9 cellular contexts compared by ENCODE assay signal in genomic region chr1:93979718-93980319, GRCh38.
DNase-seq lines count a peak whose midpoint lies in the region; ATAC-seq, FAIRE-seq and TF ChIP-seq lines count a peak whose summit lies in the region.
"Had no signal": no experiment of that assay in that cellular context is flagged by ENCODE, and none has a peak within 500 bp of the region (broad histone marks: within the 10 kb centered on the region; RNA-seq: fewer than 3 reads in every experiment).

No MANE protein-coding gene starts in this region.

- H3K27ac ChIP-seq in astrocyte (ENCODE audit: low read depth, low read length) (peak overlapping the region; percentile 33), subcutaneous abdominal adipose tissue (ENCODE audit: low read depth, low read length) (peak overlapping the region; percentile 47)
- H3K27ac ChIP-seq in CD4-positive, alpha-beta T cell (ENCODE audit: low read depth, low read length), result no peak overlapping the region

- FAIRE-seq in astrocyte (lab: Jason Lieb, UNC), result peak; percentile 34

- no peak overlapping the region for H3K4me3 ChIP-seq in astrocyte (ENCODE audit: insufficient read depth, low read depth, low read length)
- no peak overlapping the region for H3K4me3 ChIP-seq in subcutaneous abdominal adipose tissue (ENCODE audit: low read depth in 1 of 5, low read length in 5 of 5)

- H3K36me3 ChIP-seq in astrocyte (ENCODE audit: insufficient read depth, low read length), result no peaks in the 10 kb centered on the region
- H3K36me3 ChIP-seq in subcutaneous abdominal adipose tissue (ENCODE audit: control insufficient read depth in 5 of 5, insufficient read depth in 5 of 5, low read length in 5 of 5), result no peaks in the 10 kb centered on the region

- peak overlapping the region; percentile 67 for H3K4me2 ChIP-seq in astrocyte (ENCODE audit: low read length)

- intact Hi-C loops in CD4-positive, alpha-beta T cell (cut with DNase I, micrococcal nuclease), result no loop called here

- ATAC-seq in CD4-positive, alpha-beta T cell (ENCODE audit: poor library complexity), result no peak

- peaks cover 48% of the 10 kb centered on the region for H3K4me1 ChIP-seq in astrocyte (ENCODE audit: insufficient read depth, low read length)
- peaks cover 0 to 22% (median 15%) of the 10 kb centered on the region in 5 donors for H3K4me1 ChIP-seq in subcutaneous abdominal adipose tissue (ENCODE audit: control insufficient read depth in 5 of 5, insufficient read depth in 5 of 5, low read length in 5 of 5)

- POLR2A ChIA-PET in CD4-positive, alpha-beta T cell (lab: Charles Lee), result no interaction called here

- H3K36me3 Mint-ChIP-seq in astrocyte (ENCODE audit: low read depth, unreplicated experiment), result peaks cover 2% of the 10 kb centered on the region
- no peaks in the 10 kb centered on the region for H3K36me3 Mint-ChIP-seq in CD4-positive, alpha-beta T cell (ENCODE audit: low read depth)

- H2AFZ ChIP-seq in astrocyte (ENCODE audit: low read depth, low read length), result peak overlapping the region; percentile 23

- no peak overlapping the region for H3K4me3 Mint-ChIP-seq in astrocyte (ENCODE audit: unreplicated experiment)
- H3K4me3 Mint-ChIP-seq in CD4-positive, alpha-beta T cell, result no peak overlapping the region

- H3K9ac ChIP-seq in astrocyte (ENCODE audit: low read length), result peak overlapping the region; percentile 8
- no peak overlapping the region for H3K9ac ChIP-seq in subcutaneous abdominal adipose tissue (ENCODE audit: low read length in 5 of 5)

- no peaks in the 10 kb centered on the region for H4K20me1 ChIP-seq in astrocyte (ENCODE audit: insufficient read depth, low read length)

- CTCF ChIA-PET in CD4-positive, alpha-beta T cell (lab: Charles Lee), result no interaction called here

- H3K27me3 Mint-ChIP-seq in astrocyte (ENCODE audit: low read depth, unreplicated experiment), result peaks cover 4% of the 10 kb centered on the region
- H3K27me3 Mint-ChIP-seq in CD4-positive, alpha-beta T cell, result no peaks in the 10 kb centered on the region

- H3K27ac Mint-ChIP-seq in astrocyte (ENCODE audit: unreplicated experiment), result peak overlapping the region; percentile 50
- no peak overlapping the region for H3K27ac Mint-ChIP-seq in CD4-positive, alpha-beta T cell

- H3K9me3 Mint-ChIP-seq in astrocyte (ENCODE audit: unreplicated experiment), result peaks cover 2% of the 10 kb centered on the region
- no peaks in the 10 kb centered on the region for H3K9me3 Mint-ChIP-seq in CD4-positive, alpha-beta T cell

- no peaks in the 10 kb centered on the region for H3K79me2 ChIP-seq in astrocyte (ENCODE audit: insufficient read depth, low read length)

- no peaks in the 10 kb centered on the region for H3K27me3 ChIP-seq in astrocyte (ENCODE audit: insufficient read depth, low read length)
- H3K27me3 ChIP-seq in subcutaneous abdominal adipose tissue (ENCODE audit: control insufficient read depth in 5 of 5, insufficient read depth in 4 of 5, low read length in 5 of 5), result peaks cover 0 to 3% (median 0%) of the 10 kb centered on the region in 5 donors
- no peaks in the 10 kb centered on the region for H3K27me3 ChIP-seq in CD4-positive, alpha-beta T cell (ENCODE audit: control insufficient read depth, insufficient read depth, low read length)

- peaks cover 28% of the 10 kb centered on the region for H3K4me1 Mint-ChIP-seq in astrocyte (ENCODE audit: low read depth, unreplicated experiment)
- no peaks in the 10 kb centered on the region for H3K4me1 Mint-ChIP-seq in CD4-positive, alpha-beta T cell (ENCODE audit: low read depth)

- DNase-seq in NCI-H1092 treated with DMSO at 0.1 percent for 48 hours (lab: John Stamatoyannopoulos, UW) (peak; percentile 86), astrocyte (ENCODE audit: low read depth) (peak; percentile 90), kidney glomerular epithelial cell (lab: John Stamatoyannopoulos, UW) (peak; percentile 67), GOT3 (lab: John Stamatoyannopoulos, UW) (no peak), T-helper 2 cell (no peak), activated gamma-delta T cell treated with Interleukin-2 at 50 U/mL for 16 hours (no peak)
- DNase-seq in CD4-positive, alpha-beta T cell, result no peak
- DNase-seq: stimulated activated CD4-positive, alpha-beta T cell treated with anti-CD3 and anti-CD28 coated beads, Interleukin-4, amount 100 ng/mL, for 1 hour had no signal

- H3K9me3 ChIP-seq in astrocyte (ENCODE audit: insufficient read depth, low read depth, low read length) (no peaks in the 10 kb centered on the region), subcutaneous abdominal adipose tissue (ENCODE audit: control insufficient read depth in 5 of 5, low read length in 5 of 5) (no peaks in the 10 kb centered on the region)
- no peaks in the 10 kb centered on the region for H3K9me3 ChIP-seq in CD4-positive, alpha-beta T cell (ENCODE audit: control insufficient read depth, low read length)

- no peak for TF ChIP-seq CTCF in astrocyte (IDR thresholded peaks at IDR 0.05; ENCODE audit: insufficient read depth, low read depth, low read length)
- no peak for TF ChIP-seq CTCF in CD4-positive, alpha-beta T cell (IDR thresholded peaks at IDR 0.05)

Comparison
In these comparisons a context has a peak if more than half of its experiments do, and no peak if none do; other contexts are left out.
1. DNase-seq: peak in NCI-H1092 treated with DMSO at 0.1 percent for 48 hours (single experiment), astrocyte (single experiment) and kidney glomerular epithelial cell (single experiment); none in GOT3 (single experiment), T-helper 2 cell (0 of 5), CD4-positive, alpha-beta T cell (0 of 10) and activated gamma-delta T cell treated with Interleukin-2 at 50 U/mL for 16 hours (single experiment).